In the genomic region with DNA sequence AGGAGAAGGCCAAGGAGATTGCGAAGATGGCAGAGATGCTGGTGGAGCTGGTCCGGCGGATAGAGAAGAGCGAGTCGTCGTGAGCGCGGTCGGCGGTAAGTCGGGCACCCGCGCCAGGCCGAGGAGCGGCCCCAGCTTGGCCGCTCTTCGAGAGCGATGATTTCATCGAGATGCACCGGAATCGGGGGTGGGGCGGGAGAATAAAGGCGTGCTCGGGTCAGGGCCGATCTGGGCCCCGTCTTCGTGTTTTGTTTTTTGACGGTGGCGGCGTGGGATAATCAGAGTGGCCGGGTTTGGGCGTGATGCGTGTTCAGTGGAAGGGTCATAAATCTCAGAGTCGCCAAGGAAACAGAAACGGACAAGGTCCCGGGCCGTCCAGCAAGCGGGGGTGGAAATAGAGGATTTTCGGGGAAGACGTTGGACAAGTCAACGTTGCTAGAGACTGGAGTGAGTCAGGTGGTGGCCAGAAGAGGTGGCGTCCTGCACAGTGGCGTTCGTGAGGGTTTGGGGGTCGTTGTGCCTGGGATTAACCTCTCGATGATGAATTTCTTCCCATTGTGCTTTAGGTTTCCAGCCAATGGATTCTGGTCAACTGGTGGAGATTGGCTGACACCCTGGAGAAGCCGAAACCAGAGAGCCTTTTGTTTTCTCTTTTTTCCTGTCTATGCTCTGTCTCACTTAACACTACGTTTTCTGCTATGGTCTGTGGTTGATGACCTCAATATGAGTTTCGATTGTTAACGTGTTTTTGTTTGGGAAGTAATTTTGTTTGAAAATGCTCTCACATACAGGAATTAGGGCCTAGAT, we compare ENCODE assay signal across 8 cellular contexts. TPM values are rescaled to one million over a fixed set of nuclear protein-coding genes. Genes with fewer than 3 reads are reported as not detected.
DNase-seq lines count a peak whose midpoint lies in the region; TF ChIP-seq lines count a peak whose summit lies in the region.

No MANE protein-coding gene starts in this region.

- WGBS in endodermal cell (ENCODE audit: insufficient coverage in 1 of 2, insufficient read length in 1 of 2), 2 experiments = 1 to 4% methylated on average over 27 to 50 of the region's 50 CpGs

- H3K27ac Mint-ChIP-seq in endodermal cell = peak overlapping the region; percentile 98

- H3K4me1 ChIP-seq in endodermal cell (ENCODE audit: control insufficient read depth, insufficient read depth, low read length) (peaks cover 3% of the 10 kb centered on the region), mononuclear cell (ENCODE audit: insufficient read depth, low read length) (peaks cover 27% of the 10 kb centered on the region), stomach smooth muscle (ENCODE audit: control insufficient read depth, insufficient read depth, low read length) (peaks cover 18% of the 10 kb centered on the region)

- H3K9ac ChIP-seq in endodermal cell (ENCODE audit: extremely low read depth, low read length, poor library complexity, severe bottlenecking) (peak overlapping the region; percentile 83), stomach smooth muscle (ENCODE audit: low read length in 2 of 2) (peak overlapping the region; percentile 91 to 99)

- no peaks in the 10 kb centered on the region for H3K9me3 Mint-ChIP-seq in endodermal cell

- peaks cover 20% of the 10 kb centered on the region for H3K4me1 Mint-ChIP-seq in endodermal cell

- peak overlapping the region; percentile 99 for H3K4me3 Mint-ChIP-seq in endodermal cell

- H3K36me3 ChIP-seq in endodermal cell (ENCODE audit: control insufficient read depth, insufficient read depth, low read length) (peaks cover 21% of the 10 kb centered on the region), stomach smooth muscle (ENCODE audit: control insufficient read depth in 2 of 2, insufficient read depth in 2 of 2, low read length in 2 of 2) (peaks cover 13 to 16% of the 10 kb centered on the region in 2 donors)

- H3K27ac ChIP-seq in endodermal cell (ENCODE audit: low read depth, low read length) (peak overlapping the region; percentile 82), stomach smooth muscle (ENCODE audit: low read length) (peak overlapping the region; percentile 95)

- H3K27me3 Mint-ChIP-seq in endodermal cell (ENCODE audit: insufficient read depth) = no peaks in the 10 kb centered on the region

- H3K4me3 ChIP-seq in endodermal cell (ENCODE audit: low read length) (peak overlapping the region; percentile 95), mononuclear cell (ENCODE audit: low read length) (peak overlapping the region; percentile 83), stomach smooth muscle (ENCODE audit: low read length in 2 of 2) (peak overlapping the region; percentile 77 to 95)

- DNase-seq in CD1c-positive myeloid dendritic cell (ENCODE audit: extremely low spot score) (peak; percentile 55), GM20000 (ENCODE audit: low spot score) (peak; percentile 57), HPDE6-E6E7 (ENCODE audit: extremely low spot score) (peak; percentile 53), endodermal cell (peak; percentile 64), NCI-H1105 (lab: John Stamatoyannopoulos, UW) (no peak)
- peak; percentile 30 to 39 for DNase-seq in activated CD4-positive, alpha-beta T cell treated with anti-CD3 and anti-CD28 coated beads, Interleukin-2, amount 50 U/mL, for 4 hours

- no peak for TF ChIP-seq CTCF in GM20000 (IDR thresholded peaks at IDR 0.05; ENCODE audit: extremely low read depth, missing control alignments)
- no peak for TF ChIP-seq CTCF in endodermal cell (conservative IDR thresholded peaks at IDR 0.05)

- no peaks in the 10 kb centered on the region for H3K9me3 ChIP-seq in endodermal cell (ENCODE audit: control insufficient read depth, low read length)
- H3K9me3 ChIP-seq in mononuclear cell (ENCODE audit: low read depth, low read length) = no peaks in the 10 kb centered on the region
- no peaks in the 10 kb centered on the region for H3K9me3 ChIP-seq in stomach smooth muscle (ENCODE audit: control insufficient read depth in 2 of 2, low read length in 2 of 2)

- H3K36me3 Mint-ChIP-seq in endodermal cell (ENCODE audit: low read depth) = peaks cover 17% of the 10 kb centered on the region

- H3K27me3 ChIP-seq in endodermal cell (ENCODE audit: control insufficient read depth, insufficient read depth, low read length, poor library complexity, severe bottlenecking) = no peaks in the 10 kb centered on the region
- no peaks in the 10 kb centered on the region for H3K27me3 ChIP-seq in mononuclear cell (ENCODE audit: insufficient read depth, low read length)
- H3K27me3 ChIP-seq in stomach smooth muscle (ENCODE audit: control insufficient read depth in 1 of 2, insufficient read depth in 2 of 2, low read length in 2 of 2) = no peaks in the 10 kb centered on the region

RNA-seq across cellular contexts. Expression of a gene that starts 0.9 kb away (rescaled TPM):
- total RNA-seq in endodermal cell (100 to 1,000 TPM; 231 to 239 TPM), mononuclear cell (77.9 TPM)
- polyA plus RNA-seq in endodermal cell (2013, experiment 1 of 2) = 248 TPM
- polyA plus RNA-seq in endodermal cell (2013, experiment 2 of 2) = 221 TPM

RNA-seq across cellular contexts. Expression of a gene that starts 52.3 kb away (rescaled TPM):
- not detected for total RNA-seq in endodermal cell
- not detected for polyA plus RNA-seq in endodermal cell (2013, experiment 1 of 2)
- not detected for polyA plus RNA-seq in endodermal cell (2013, experiment 2 of 2)
- total RNA-seq in mononuclear cell = 0.31 TPM
